In genomic region chr19:49774969-49775368, GRCh38 we compare ENCODE assay signal across 30 cellular contexts. TPM values are rescaled to one million over a fixed set of nuclear protein-coding genes. Genes with fewer than 3 reads are reported as not detected.
"Had no signal": no experiment of that assay in that cellular context is flagged by ENCODE, and none has a peak within 500 bp of the region (broad histone marks: within the 10 kb centered on the region; RNA-seq: fewer than 3 reads in every experiment).

No MANE protein-coding gene starts in this region.

- ATAC-seq: heart right ventricle; left colon; left lung; lower lobe of right lung; right cardiac atrium; stimulated activated memory B cell treated with anti-CD40 and anti-IgM and Interleukin-4, amounts not matched to agents 10 μg/mL and 1 μg/mL and 100 μg/mL, for 72 hours; upper lobe of right lung had no signal

- H3K27ac Mint-ChIP-seq: stimulated activated memory B cell treated with anti-CD40 and anti-IgM and Interleukin-4, amounts not matched to agents 10 μg/mL and 1 μg/mL and 100 μg/mL, for 72 hours had no signal

- H3K4me3 Mint-ChIP-seq: stimulated activated memory B cell treated with anti-CD40 and anti-IgM and Interleukin-4, amounts not matched to agents 10 μg/mL and 1 μg/mL and 100 μg/mL, for 72 hours; stimulated activated naive CD8-positive, alpha-beta T cell treated with anti-CD3 and anti-CD28 coated beads, Interleukin-15, amount 100 ng/mL, for 72 hours had no signal

- H3K27me3 Mint-ChIP-seq: naive thymus-derived CD8-positive, alpha-beta T cell; stimulated activated memory B cell treated with anti-CD40 and anti-IgM and Interleukin-4, amounts not matched to agents 10 μg/mL and 1 μg/mL and 100 μg/mL, for 72 hours; stimulated activated naive CD8-positive, alpha-beta T cell treated with anti-CD3 and anti-CD28 coated beads, Interleukin-15, amount 100 ng/mL, for 72 hours had no signal

- H3K4me3 ChIP-seq: heart right ventricle, hepatocyte, left lung, lower lobe of right lung, pancreas, prostate gland, sigmoid colon, tibial nerve, upper lobe of right lung had no signal

- H3K4me2 ChIP-seq: hepatocyte had no signal

- H2AFZ ChIP-seq: hepatocyte had no signal

- DNase-seq: heart right ventricle; kidney; left colon; left lung; lower lobe of right lung; mammary epithelial cell; mesenchymal stem cell; naive thymus-derived CD8-positive, alpha-beta T cell; nucleus accumbens; pancreas; posterior cingulate gyrus; retina; right cardiac atrium; sigmoid colon; small intestine; stimulated activated CD4-positive, alpha-beta T cell treated with anti-CD3 and anti-CD28 coated beads, Interleukin-1b, Interleukin-23, amount 100 ng/mL, for 48 hours; stimulated activated CD4-positive, alpha-beta T cell treated with anti-CD3 and anti-CD28 coated beads, Interleukin-2, amount 100 ng/mL, for 48 hours; stimulated activated CD4-positive, alpha-beta T cell treated with anti-CD3 and anti-CD28 coated beads, Interleukin-4, amount 100 ng/mL, for 4 hours; stimulated activated CD8-positive, alpha-beta memory T cell treated with anti-CD3 and anti-CD28 coated beads, Interleukin-4, amount 100 ng/mL, for 48 hours; stimulated activated naive CD4-positive, alpha-beta T cell treated with Interleukin-2 at 50 U/mL for 16 hours; stimulated activated naive CD8-positive, alpha-beta T cell treated with anti-CD3 and anti-CD28 coated beads, Interleukin-15, amount 100 ng/mL, for 72 hours; substantia nigra; upper lobe of right lung had no signal

- H3K27me3 ChIP-seq: heart right ventricle, hepatocyte, left lung, pancreas, sigmoid colon, tibial nerve, upper lobe of right lung had no signal

- H3K4me1 ChIP-seq: lower lobe of right lung, pancreas, prostate gland, upper lobe of right lung had no signal

- H3K9me3 Mint-ChIP-seq: naive thymus-derived CD8-positive, alpha-beta T cell; stimulated activated memory B cell treated with anti-CD40 and anti-IgM and Interleukin-4, amounts not matched to agents 10 μg/mL and 1 μg/mL and 100 μg/mL, for 72 hours; stimulated activated naive CD8-positive, alpha-beta T cell treated with anti-CD3 and anti-CD28 coated beads, Interleukin-15, amount 100 ng/mL, for 72 hours had no signal

- H3K27ac ChIP-seq: heart right ventricle, hepatocyte, lower lobe of right lung, pancreas, prostate gland, sigmoid colon, tibial nerve, upper lobe of right lung had no signal

- H3K9me3 ChIP-seq: heart right ventricle, left lung, lower lobe of right lung, pancreas, prostate gland, sigmoid colon, tibial nerve, upper lobe of right lung had no signal

- H3K36me3 ChIP-seq: pancreas, prostate gland, upper lobe of right lung had no signal

RNA-seq across cellular contexts. Expression of gene TSKS, which starts 11.9 kb away (rescaled TPM):
- total RNA-seq: hepatocyte, mammary epithelial cell, osteoblast, temporal lobe had no signal
- polyA plus RNA-seq: hepatocyte, mammary epithelial cell, neural cell had no signal
